ENCODE assay signal across 6 cellular contexts in genomic region chr1:146686777-146687366, GRCh38.
A peak's percentile ranks its signal among the peaks of the same experiment; 100 is the strongest.
DNase-seq lines count a peak whose midpoint lies in the region; ATAC-seq and TF ChIP-seq lines count a peak whose summit lies in the region.
"Not testable (repeated sequence)": the region's sequence is repeated elsewhere in the genome, so short reads cannot be mapped to it uniquely, and the experiment has no call there.

No MANE protein-coding gene starts in this region.

- WGBS in esophagus muscularis mucosa = 78% methylated on average over 4 of the region's 4 CpGs
- 22 to 39% methylated on average over 4 of the region's 4 CpGs for WGBS in heart right ventricle, 2 donors
- 28% methylated on average over 4 of the region's 4 CpGs for WGBS in right cardiac atrium

- H3K27me3 ChIP-seq in esophagus muscularis mucosa; heart right ventricle; left ventricle myocardium inferior (ENCODE audit: low read depth); right cardiac atrium (ENCODE audit: control insufficient read depth, insufficient read depth): not testable (repeated sequence)

- TF ChIP-seq EP300 in esophagus muscularis mucosa (IDR thresholded peaks at IDR 0.05) = not testable (repeated sequence)

- TF ChIP-seq POLR2A in esophagus muscularis mucosa (IDR thresholded peaks at IDR 0.05; ENCODE audit: low read depth) = not testable (repeated sequence)

- peak; percentile 10 for DNase-seq in M059J (ENCODE audit: low read depth)
- peak; percentile 19 for DNase-seq in esophagus muscularis mucosa (ENCODE audit: extremely low spot score)
- DNase-seq in Right ventricle myocardium superior = peak; percentile 33
- peak in 1 of 2 donors; percentile 10 for DNase-seq in heart right ventricle
- peak; percentile 14 for DNase-seq in left ventricle myocardium inferior
- DNase-seq in right cardiac atrium = peak in 2 of 3 donors; percentile 15 to 21

- not testable (repeated sequence) for H3K4me1 ChIP-seq in esophagus muscularis mucosa; heart right ventricle; left ventricle myocardium inferior; right cardiac atrium (ENCODE audit: control insufficient read depth, insufficient read depth, low read length)

- not testable (repeated sequence) for H3K4me3 ChIP-seq in esophagus muscularis mucosa; heart right ventricle; left ventricle myocardium inferior; right cardiac atrium (ENCODE audit: low read length)

- intact Hi-C loops in esophagus muscularis mucosa (cut with DNase I); Right ventricle myocardium superior (cut with DNase I); heart right ventricle (cut with DNase I); left ventricle myocardium inferior (cut with micrococcal nuclease); right cardiac atrium (cut with DNase I): not testable (repeated sequence)

- not testable (repeated sequence) for H3K27ac ChIP-seq in esophagus muscularis mucosa (replicated peaks in 1 of 4); right cardiac atrium (ENCODE audit: low read length)
- H3K27ac ChIP-seq in heart right ventricle = peak overlapping the region in 2 of 10 donors; percentile 28 to 31
- peak overlapping the region; percentile 23 for H3K27ac ChIP-seq in left ventricle myocardium inferior (replicated peaks)

- not testable (repeated sequence) for H3K36me3 ChIP-seq in esophagus muscularis mucosa, heart right ventricle, left ventricle myocardium inferior

- TF ChIP-seq CTCF in esophagus muscularis mucosa (IDR thresholded peaks at IDR 0.05); heart right ventricle (IDR thresholded peaks at IDR 0.05); left ventricle myocardium inferior (IDR thresholded peaks at IDR 0.05; ENCODE audit: borderline replicate concordance): not testable (repeated sequence)

- ATAC-seq in Right ventricle myocardium superior (ENCODE audit: poor library complexity) = peak; percentile 94
- peak in 7 of 8 donors; percentile 33 to 95 (median 90) for ATAC-seq in heart right ventricle
- peak; percentile 83 to 88 for ATAC-seq in right cardiac atrium

- not testable (repeated sequence) for H3K9me3 ChIP-seq in esophagus muscularis mucosa; heart right ventricle; left ventricle myocardium inferior (replicated peaks); right cardiac atrium (ENCODE audit: control insufficient read depth, low read length)
